In the genomic region with DNA sequence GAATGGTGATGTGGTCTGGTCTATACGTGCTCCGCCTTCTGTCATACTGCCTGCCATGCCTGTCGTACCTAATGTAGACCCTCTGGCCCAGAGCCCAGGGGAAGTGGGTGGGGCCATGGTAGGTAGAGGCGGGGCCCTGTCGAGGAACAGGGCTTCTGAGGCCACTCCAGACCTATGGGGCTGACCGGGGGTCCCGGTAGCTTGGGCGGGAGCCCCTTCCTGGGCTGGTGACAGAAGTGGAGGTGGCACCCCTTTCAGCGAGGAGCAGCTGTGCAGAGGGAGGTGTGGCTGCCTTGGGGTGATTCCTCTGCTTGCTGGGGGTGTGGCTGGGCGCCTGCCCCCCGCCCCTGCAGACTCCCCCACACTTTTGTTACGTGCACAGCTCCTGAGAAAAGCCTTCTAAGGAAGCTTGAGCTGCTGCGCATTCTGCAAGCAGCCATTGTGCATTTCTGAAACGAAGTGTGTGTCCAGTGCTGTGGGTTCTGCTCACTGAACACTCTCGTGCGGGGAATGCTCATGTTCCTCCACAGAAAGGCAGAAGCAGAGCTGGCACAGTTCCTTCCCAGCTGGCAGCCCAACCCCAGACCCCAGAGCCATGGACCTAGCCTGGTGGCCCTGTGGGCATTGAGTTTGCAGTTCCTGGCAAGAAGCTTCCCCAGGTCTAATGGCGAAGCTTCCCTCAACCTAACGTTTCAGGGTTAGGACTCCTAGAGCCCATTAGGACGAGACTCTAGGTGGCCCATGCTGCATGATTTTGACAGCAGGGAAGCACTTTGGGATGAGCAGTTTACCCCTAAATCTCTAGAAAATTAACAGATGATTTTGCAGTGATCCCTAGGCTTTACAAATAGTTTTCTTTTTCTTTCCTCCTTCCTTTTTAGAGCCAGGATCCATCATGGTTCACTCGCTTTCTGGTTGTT, we compare ENCODE assay signal across 8 cellular contexts.
DNase-seq lines count a peak whose midpoint lies in the region; ATAC-seq lines count a peak whose summit lies in the region.

No MANE protein-coding gene starts in this region.

- no peak overlapping the region for H2BK120ac ChIP-seq in mesendoderm (ENCODE audit: low read depth, low read length)

- no peak overlapping the region for H4K5ac ChIP-seq in mesendoderm (ENCODE audit: low read length)

- H3K4me3 ChIP-seq in H7 (ENCODE audit: insufficient read depth, low read depth, low read length) (no peak overlapping the region), mesendoderm (ENCODE audit: low read length) (no peak overlapping the region)

- no peak overlapping the region for H3K18ac ChIP-seq in mesendoderm (ENCODE audit: low read length)

- H3K27ac Mint-ChIP-seq in activated naive CD8-positive, alpha-beta T cell treated with anti-CD3 and anti-CD28 coated beads, Interleukin-2, amount 50 U/mL, for 24 hours: no peak overlapping the region

- H3K79me1 ChIP-seq in mesendoderm (ENCODE audit: low read length): no peaks in the 10 kb centered on the region

- no peak overlapping the region for H3K9ac ChIP-seq in mesendoderm (ENCODE audit: low read length)

- no peak overlapping the region for H3K27ac ChIP-seq in mesendoderm (ENCODE audit: low read depth, low read length)

- H2BK15ac ChIP-seq in mesendoderm (replicated peaks; ENCODE audit: low read depth): no peak overlapping the region

- H3K36me3 Mint-ChIP-seq in activated naive CD8-positive, alpha-beta T cell treated with anti-CD3 and anti-CD28 coated beads, Interleukin-2, amount 50 U/mL, for 24 hours (ENCODE audit: low read depth): no peaks in the 10 kb centered on the region

- WGBS in mesendoderm (ENCODE audit: extremely low coverage, insufficient coverage, low lambda C conversion rate): no CpG with 5 or more reads among the region's 20 CpGs

- H3K27me3 Mint-ChIP-seq in activated naive CD8-positive, alpha-beta T cell treated with anti-CD3 and anti-CD28 coated beads, Interleukin-2, amount 50 U/mL, for 24 hours: peaks cover 22% of the 10 kb centered on the region

- H3K4me1 ChIP-seq in mesendoderm (ENCODE audit: control insufficient read depth, low read depth, low read length): peaks cover 15% of the 10 kb centered on the region

- DNase-seq in AG08395 (ENCODE audit: low spot score) (peak; percentile 7), H7 (peak; percentile 71), mesendoderm (peak; percentile 18), UCSD-AML1 (lab: John Stamatoyannopoulos, UW; ENCODE audit: unreplicated experiment) (no peak), NCI-H1930 (lab: John Stamatoyannopoulos, UW) (no peak)
- DNase-seq in activated naive CD8-positive, alpha-beta T cell treated with anti-CD3 and anti-CD28 coated beads, Interleukin-2, amount 50 U/mL, for 24 hours: no peak

- H4K8ac ChIP-seq in mesendoderm (ENCODE audit: low read depth, low read length): no peak overlapping the region

- H3K56ac ChIP-seq in mesendoderm (ENCODE audit: low read length): no peak overlapping the region

- no peak overlapping the region for H2AK5ac ChIP-seq in mesendoderm (ENCODE audit: low read length)

- H3K4ac ChIP-seq in mesendoderm (ENCODE audit: low read depth, low read length): no peak overlapping the region

- H2BK5ac ChIP-seq in mesendoderm (ENCODE audit: low read length): no peak overlapping the region

- H3K4me3 Mint-ChIP-seq in activated naive CD8-positive, alpha-beta T cell treated with anti-CD3 and anti-CD28 coated beads, Interleukin-2, amount 50 U/mL, for 24 hours: peak overlapping the region; percentile 62

- H3K23ac ChIP-seq in mesendoderm (ENCODE audit: low read length): no peak overlapping the region

- H3K27me3 ChIP-seq in H7 (ENCODE audit: control insufficient read depth, insufficient read depth, low read length): no peaks in the 10 kb centered on the region; the same call in 1 of the 2 replicates
- H3K27me3 ChIP-seq in mesendoderm (ENCODE audit: insufficient read depth, low read length, poor library complexity): no peaks in the 10 kb centered on the region

- peak; percentile 18 for ATAC-seq in activated naive CD8-positive, alpha-beta T cell treated with anti-CD3 and anti-CD28 coated beads, Interleukin-2, amount 50 U/mL, for 24 hours
- ATAC-seq in GM18907 (IDR thresholded peaks at IDR 0.05; ENCODE audit: unreplicated experiment) (no peak), HG03135 (IDR thresholded peaks at IDR 0.05; ENCODE audit: unreplicated experiment) (no peak)

- H3K36me3 ChIP-seq in H7 (replicated peaks; ENCODE audit: control insufficient read depth, insufficient read depth, low read length): no peaks in the 10 kb centered on the region
- H3K36me3 ChIP-seq in mesendoderm (ENCODE audit: control insufficient read depth, insufficient read depth, low read length): no peaks in the 10 kb centered on the region

- H3K4me2 ChIP-seq in mesendoderm (ENCODE audit: low read length): peak overlapping the region; percentile 17

- H3K9me3 Mint-ChIP-seq in activated naive CD8-positive, alpha-beta T cell treated with anti-CD3 and anti-CD28 coated beads, Interleukin-2, amount 50 U/mL, for 24 hours: no peaks in the 10 kb centered on the region

- peaks cover 24% of the 10 kb centered on the region for H3K4me1 Mint-ChIP-seq in activated naive CD8-positive, alpha-beta T cell treated with anti-CD3 and anti-CD28 coated beads, Interleukin-2, amount 50 U/mL, for 24 hours

- H3K79me2 ChIP-seq in mesendoderm (ENCODE audit: control insufficient read depth, insufficient read depth, low read length): no peaks in the 10 kb centered on the region

Comparison
In these comparisons a context has a peak if more than half of its experiments do, and no peak if none do; other contexts are left out.
1. DNase-seq: peak in AG08395 (single experiment), H7 (single experiment) and mesendoderm (single experiment); none in activated naive CD8-positive, alpha-beta T cell treated with anti-CD3 and anti-CD28 coated beads, Interleukin-2, amount 50 U/mL, for 24 hours (single experiment), UCSD-AML1 (single experiment) and NCI-H1930 (0 of 2).